In genomic region chr6:5450073-5450472, GRCh38 we compare ENCODE assay signal across 19 cellular contexts.
A peak's percentile ranks its signal among the peaks of the same experiment; 100 is the strongest.
DNase-seq lines count a peak whose midpoint lies in the region; ATAC-seq and TF ChIP-seq lines count a peak whose summit lies in the region.
"Had no signal": no experiment of that assay in that cellular context is flagged by ENCODE, and none has a peak within 500 bp of the region (broad histone marks: within the 10 kb centered on the region; RNA-seq: fewer than 3 reads in every experiment).

No MANE protein-coding gene starts in this region.

- H3K4me3 ChIP-seq in IMR-90 (ENCODE audit: insufficient read depth, low read depth, low read length) = no peak overlapping the region
- H3K4me3 ChIP-seq: BLaER1, GM23248 had no signal

- dilution Hi-C loops in IMR-90 (cut with HindIII; ENCODE audit: low sequenced_read_pairs, unreplicated experiment) = no loop called here

- intact Hi-C loops in IMR-90 (cut with micrococcal nuclease) = no loop called here

- no peak overlapping the region for H4K5ac ChIP-seq in IMR-90 (ENCODE audit: low read depth, low read length)

- TF ChIP-seq POLR2A in IMR-90 (IDR thresholded peaks at IDR 0.05; ENCODE audit: low read depth, low read length) = no peak

- H3K9ac ChIP-seq in IMR-90 (ENCODE audit: low read depth, low read length) = no peak overlapping the region
- H3K9ac ChIP-seq: BLaER1, GM23248 had no signal

- peak overlapping the region; percentile 5 for H2AK9ac ChIP-seq in IMR-90 (replicated peaks; ENCODE audit: low read depth, low read length, poor library complexity)

- no peaks in the 10 kb centered on the region for H3K36me3 Mint-ChIP-seq in stimulated activated effector memory CD8-positive, alpha-beta T cell treated with anti-CD3 and anti-CD28 coated beads, Interleukin-12 subunit alpha, Interleukin-12 subunit beta, amount 100 ng/mL, for 72 hours

- no peak overlapping the region for H2BK5ac ChIP-seq in IMR-90 (ENCODE audit: low read depth, low read length, poor library complexity, severe bottlenecking)

- no peak overlapping the region for H3K27ac ChIP-seq in IMR-90 (ENCODE audit: insufficient read depth, low read length)
- H3K27ac ChIP-seq: BLaER1, GM23248 had no signal

- CTCF ChIA-PET in IMR-90 (lab: Yijun Ruan, JAX) = no interaction called here

- no peak overlapping the region for H3K56ac ChIP-seq in IMR-90 (ENCODE audit: extremely low read depth, insufficient read depth, low read length)

- peaks cover 0 to 3% of the 10 kb centered on the region in 2 experiments; a peak in 2 of 4 replicates for H3K79me1 ChIP-seq in IMR-90 (ENCODE audit: low read depth in 1 of 2, low read length in 2 of 2)

- TF ChIP-seq CTCF in IMR-90 (conservative IDR thresholded peaks at IDR 0.05; ENCODE audit: low read depth, low read length) = no peak

- POLR2A ChIA-PET in IMR-90 (lab: Charles Lee; ENCODE audit: unreplicated experiment) = no interaction called here

- H3K9me3 Mint-ChIP-seq in stimulated activated effector memory CD8-positive, alpha-beta T cell treated with anti-CD3 and anti-CD28 coated beads, Interleukin-12 subunit alpha, Interleukin-12 subunit beta, amount 100 ng/mL, for 72 hours = no peaks in the 10 kb centered on the region
- H3K9me3 Mint-ChIP-seq: CD14-positive monocyte, HFFc6 had no signal

- no peak overlapping the region for H3K27ac Mint-ChIP-seq in stimulated activated effector memory CD8-positive, alpha-beta T cell treated with anti-CD3 and anti-CD28 coated beads, Interleukin-12 subunit alpha, Interleukin-12 subunit beta, amount 100 ng/mL, for 72 hours
- H3K27ac Mint-ChIP-seq: CD14-positive monocyte; CD4-positive, alpha-beta memory T cell; HFFc6 had no signal

- no peak overlapping the region for H4K8ac ChIP-seq in IMR-90 (ENCODE audit: low read depth in 2 of 2, low read length in 2 of 2)

- H2BK15ac ChIP-seq in IMR-90 (ENCODE audit: low read depth, low read length) = no peak overlapping the region

- BruUV-seq in IMR-90 (replicated peaks; lab: Mats Ljungman, UMichigan) = no TSS peak

- no peak for ATAC-seq in IMR-90 (ENCODE audit: low read depth)
- ATAC-seq in stimulated activated effector memory CD8-positive, alpha-beta T cell treated with anti-CD3 and anti-CD28 coated beads, Interleukin-12 subunit alpha, Interleukin-12 subunit beta, amount 100 ng/mL, for 72 hours = peak; percentile 53
- ATAC-seq: HepG2 had no signal

- H3K9me1 ChIP-seq in IMR-90 (ENCODE audit: insufficient read depth, low read length) = no peaks in the 10 kb centered on the region; the same call in 1 of the 2 replicates

- H3K4me3 Mint-ChIP-seq in stimulated activated effector memory CD8-positive, alpha-beta T cell treated with anti-CD3 and anti-CD28 coated beads, Interleukin-12 subunit alpha, Interleukin-12 subunit beta, amount 100 ng/mL, for 72 hours = no peak overlapping the region
- H3K4me3 Mint-ChIP-seq: CD14-positive monocyte; CD4-positive, alpha-beta memory T cell; HFFc6 had no signal

- H3K4ac ChIP-seq in IMR-90 (ENCODE audit: low read depth, low read length) = no peak overlapping the region

- TF ChIP-seq RAD21 in IMR-90 (IDR thresholded peaks at IDR 0.05; ENCODE audit: low read length) = no peak

- no peak overlapping the region for H3K4me2 ChIP-seq in IMR-90 (ENCODE audit: low read depth, low read length)
- H3K4me2 ChIP-seq: BLaER1 had no signal

- no peak overlapping the region for H2BK120ac ChIP-seq in IMR-90 (ENCODE audit: low read depth, low read length)

- no peaks in the 10 kb centered on the region for H4K20me1 ChIP-seq in IMR-90 (ENCODE audit: insufficient read depth, low read length)
- H4K20me1 ChIP-seq: BLaER1 had no signal

- H2AFZ ChIP-seq in IMR-90 (replicated peaks; ENCODE audit: low read length, poor library complexity) = no peak overlapping the region
- H2AFZ ChIP-seq: GM23248 had no signal

- no peak overlapping the region for H4K91ac ChIP-seq in IMR-90 (ENCODE audit: insufficient read depth, low read depth, low read length)

- no CpG with 5 or more reads among the region's 3 CpGs for WGBS in IMR-90 (ENCODE audit: extremely low coverage in 2 of 2, insufficient read length in 1 of 2), 2 experiments

- DNase-seq in activated CD4-positive, alpha-beta T cell treated with anti-CD3 and anti-CD28 coated beads for 48 hours = peak; percentile 12
- DNase-seq in activated CD4-positive, alpha-beta T cell treated with anti-CD3 and anti-CD28 coated beads, Interleukin-2, amount 50 U/mL, for 4 hours = no peak
- DNase-seq in stimulated activated CD4-positive, alpha-beta T cell treated with anti-CD3 and anti-CD28 coated beads, Interleukin-1b, Interleukin-23, amount 100 ng/mL, for 48 hours = peak; percentile 9
- no peak for DNase-seq in stimulated activated CD4-positive, alpha-beta T cell treated with anti-CD3 and anti-CD28 coated beads, Interleukin-2, amount 100 ng/mL, for 48 hours
- no peak for DNase-seq in IMR-90
- no peak for DNase-seq in stimulated activated effector memory CD8-positive, alpha-beta T cell treated with anti-CD3 and anti-CD28 coated beads, Interleukin-12 subunit alpha, Interleukin-12 subunit beta, amount 100 ng/mL, for 72 hours (ENCODE audit: low spot score in 2 of 2)
- DNase-seq in GOT3 (lab: John Stamatoyannopoulos, UW) = no peak
- DNase-seq in medulla oblongata (ENCODE audit: extremely low spot score) = no peak
- DNase-seq: 8988T; CD4-positive, alpha-beta memory T cell; DMS153; DMS79; GDM1; GM23248; HCEC 1CT; HFFc6 had no signal

- peaks cover 7% of the 10 kb centered on the region for H3K4me1 Mint-ChIP-seq in stimulated activated effector memory CD8-positive, alpha-beta T cell treated with anti-CD3 and anti-CD28 coated beads, Interleukin-12 subunit alpha, Interleukin-12 subunit beta, amount 100 ng/mL, for 72 hours
- H3K4me1 Mint-ChIP-seq: CD14-positive monocyte had no signal

- H2AK5ac ChIP-seq in IMR-90 (ENCODE audit: low read depth, low read length) = no peak overlapping the region

- H3K4me1 ChIP-seq in IMR-90 (ENCODE audit: control insufficient read depth, insufficient read depth, low read length) = no peaks in the 10 kb centered on the region; the same call in 1 of the 2 replicates
- H3K4me1 ChIP-seq: BLaER1 had no signal

- no peak overlapping the region for H3K14ac ChIP-seq in IMR-90 (replicated peaks; ENCODE audit: low read depth, low read length)

- no peak overlapping the region for H2BK20ac ChIP-seq in IMR-90 (ENCODE audit: low read depth, low read length)

- H3K27me3 ChIP-seq in IMR-90 (ENCODE audit: control insufficient read depth, insufficient read depth, low read length) = no peaks in the 10 kb centered on the region
- H3K27me3 ChIP-seq: BLaER1 had no signal

- H3K18ac ChIP-seq in IMR-90 (ENCODE audit: low read depth, low read length) = no peak overlapping the region

- in situ Hi-C loops in IMR-90 (cut with MboI; ENCODE audit: low sequenced_read_pairs) = loop anchor here (25.0 kb wide), 1 partner anchor 537 kb away; no protein-coding TSS in a partner anchor

- H3K9me3 ChIP-seq in IMR-90 (ENCODE audit: control insufficient read depth, insufficient read depth, low read length) = no peaks in the 10 kb centered on the region
- H3K9me3 ChIP-seq: BLaER1 had no signal

- no peak overlapping the region for H3K23ac ChIP-seq in IMR-90 (ENCODE audit: low read depth, low read length)

- no peaks in the 10 kb centered on the region for H3K36me3 ChIP-seq in IMR-90 (ENCODE audit: control insufficient read depth, insufficient read depth, low read length)
- H3K36me3 ChIP-seq: BLaER1 had no signal

TF ChIP-seq in IMR-90, 13 proteins besides CTCF, POLR2A, EP300 and RAD21:
- TF ChIP-seq MAZ (IDR thresholded peaks at IDR 0.05; ENCODE audit: borderline replicate concordance, low read depth, low read length) = no peak
- no peak for TF ChIP-seq BHLHE40 (IDR thresholded peaks at IDR 0.05; ENCODE audit: low read depth, low read length)
- TF ChIP-seq, protein P1, sequence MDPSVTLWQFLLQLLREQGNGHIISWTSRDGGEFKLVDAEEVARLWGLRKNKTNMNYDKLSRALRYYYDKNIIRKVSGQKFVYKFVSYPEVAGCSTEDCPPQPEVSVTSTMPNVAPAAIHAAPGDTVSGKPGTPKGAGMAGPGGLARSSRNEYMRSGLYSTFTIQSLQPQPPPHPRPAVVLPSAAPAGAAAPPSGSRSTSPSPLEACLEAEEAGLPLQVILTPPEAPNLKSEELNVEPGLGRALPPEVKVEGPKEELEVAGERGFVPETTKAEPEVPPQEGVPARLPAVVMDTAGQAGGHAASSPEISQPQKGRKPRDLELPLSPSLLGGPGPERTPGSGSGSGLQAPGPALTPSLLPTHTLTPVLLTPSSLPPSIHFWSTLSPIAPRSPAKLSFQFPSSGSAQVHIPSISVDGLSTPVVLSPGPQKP (IDR thresholded peaks at IDR 0.05; ENCODE audit: borderline replicate concordance, low read depth, low read length) = no peak
- TF ChIP-seq RFX5 (IDR thresholded peaks at IDR 0.05; ENCODE audit: low read depth, low read length) = no peak
- no peak for TF ChIP-seq FOS (IDR thresholded peaks at IDR 0.05; ENCODE audit: low read depth, low read length)
- no peak for TF ChIP-seq CEBPB (IDR thresholded peaks at IDR 0.05; ENCODE audit: low read depth, low read length)
- TF ChIP-seq, protein P2, sequence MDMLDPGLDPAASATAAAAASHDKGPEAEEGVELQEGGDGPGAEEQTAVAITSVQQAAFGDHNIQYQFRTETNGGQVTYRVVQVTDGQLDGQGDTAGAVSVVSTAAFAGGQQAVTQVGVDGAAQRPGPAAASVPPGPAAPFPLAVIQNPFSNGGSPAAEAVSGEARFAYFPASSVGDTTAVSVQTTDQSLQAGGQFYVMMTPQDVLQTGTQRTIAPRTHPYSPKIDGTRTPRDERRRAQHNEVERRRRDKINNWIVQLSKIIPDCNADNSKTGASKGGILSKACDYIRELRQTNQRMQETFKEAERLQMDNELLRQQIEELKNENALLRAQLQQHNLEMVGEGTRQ (IDR thresholded peaks at IDR 0.05; ENCODE audit: low read depth, low read length) = no peak
- TF ChIP-seq RCOR1 (IDR thresholded peaks at IDR 0.05; ENCODE audit: insufficient replicate concordance, low read length) = no peak
- TF ChIP-seq NFE2L2 (IDR thresholded peaks at IDR 0.05; ENCODE audit: low read depth, low read length) = no peak
TF ChIP-seq in IMR-90: peak in this region for 0.

Comparison
In these comparisons a context has a peak if more than half of its experiments do, and no peak if none do; other contexts are left out.
1. DNase-seq: peak in activated CD4-positive, alpha-beta T cell treated with anti-CD3 and anti-CD28 coated beads for 48 hours (single experiment) and stimulated activated CD4-positive, alpha-beta T cell treated with anti-CD3 and anti-CD28 coated beads, Interleukin-1b, Interleukin-23, amount 100 ng/mL, for 48 hours (single experiment); none in activated CD4-positive, alpha-beta T cell treated with anti-CD3 and anti-CD28 coated beads, Interleukin-2, amount 50 U/mL, for 4 hours (0 of 2), stimulated activated CD4-positive, alpha-beta T cell treated with anti-CD3 and anti-CD28 coated beads, Interleukin-2, amount 100 ng/mL, for 48 hours (0 of 2), IMR-90 (single experiment), stimulated activated effector memory CD8-positive, alpha-beta T cell treated with anti-CD3 and anti-CD28 coated beads, Interleukin-12 subunit alpha, Interleukin-12 subunit beta, amount 100 ng/mL, for 72 hours (0 of 2), GOT3 (single experiment) and medulla oblongata (single experiment).